1 cellular context compared by ENCODE assay signal in genomic region chr16:31243734-31244670, GRCh38.
TF ChIP-seq lines count a peak whose summit lies in the region.

No MANE protein-coding gene starts in this region.

TF ChIP-seq in GM12878, 131 proteins besides CTCF, POLR2A, EP300 and RAD21 (continued from another document):
- no peak for TF ChIP-seq SUPT20H (IDR thresholded peaks at IDR 0.05; ENCODE audit: borderline replicate concordance, control insufficient read depth, low read depth, low read length)
TF ChIP-seq in GM12878: peak in this region for 13.
